22 cellular contexts compared by ENCODE assay signal in genomic region chr3:124883191-124883747, GRCh38. TPM values are rescaled to one million over a fixed set of nuclear protein-coding genes. Genes with fewer than 3 reads are reported as not detected.
DNase-seq lines count a peak whose midpoint lies in the region; ATAC-seq and TF ChIP-seq lines count a peak whose summit lies in the region.
"Had no signal": no experiment of that assay in that cellular context is flagged by ENCODE, and none has a peak within 500 bp of the region (broad histone marks: within the 10 kb centered on the region; RNA-seq: fewer than 3 reads in every experiment).

No MANE protein-coding gene starts in this region.

- H3K27me3 Mint-ChIP-seq in chondrocyte (ENCODE audit: low read depth) (no peaks in the 10 kb centered on the region), nephron (ENCODE audit: low read depth) (peaks cover 49% of the 10 kb centered on the region)

- no peak for TF ChIP-seq CTCF in left ventricle myocardium inferior (IDR thresholded peaks at IDR 0.05; ENCODE audit: borderline replicate concordance)
- TF ChIP-seq CTCF in chondrocyte (IDR thresholded peaks at IDR 0.05), result no peak
- TF ChIP-seq CTCF in nephron (IDR thresholded peaks at IDR 0.05; ENCODE audit: unreplicated experiment in 3 of 3), result no peak
- no peak for TF ChIP-seq CTCF in vagina (IDR thresholded peaks at IDR 0.05)

- no peaks in the 10 kb centered on the region for H3K36me3 ChIP-seq in left ventricle myocardium inferior
- H3K36me3 ChIP-seq in vagina, result no peaks in the 10 kb centered on the region
- H3K36me3 ChIP-seq: spleen, upper lobe of right lung had no signal

- no peaks in the 10 kb centered on the region for H3K9me3 ChIP-seq in left ventricle myocardium inferior (replicated peaks)
- no peaks in the 10 kb centered on the region for H3K9me3 ChIP-seq in vagina
- H3K9me3 ChIP-seq: spleen, upper lobe of right lung had no signal

- ATAC-seq in left cardiac atrium (no peak), HG02884 (IDR thresholded peaks at IDR 0.05; ENCODE audit: unreplicated experiment) (no peak), GM21528 (IDR thresholded peaks at IDR 0.05; ENCODE audit: low FRiP score, unreplicated experiment) (no peak)
- ATAC-seq: activated naive CD8-positive, alpha-beta T cell treated with anti-CD3 and anti-CD28 coated beads, Interleukin-2, amount 50 U/mL, for 24 hours; stimulated activated memory B cell treated with anti-CD40 and anti-IgM and Interleukin-4, amounts not matched to agents 10 μg/mL and 1 μg/mL and 100 μg/mL, for 72 hours; upper lobe of right lung had no signal

- peak overlapping the region; percentile 89 for H3K27ac Mint-ChIP-seq in chondrocyte (ENCODE audit: unreplicated experiment)
- H3K27ac Mint-ChIP-seq in nephron, result peak overlapping the region in 1 of 3 experiments; percentile 63
- H3K27ac Mint-ChIP-seq: activated naive CD8-positive, alpha-beta T cell treated with anti-CD3 and anti-CD28 coated beads, Interleukin-2, amount 50 U/mL, for 24 hours; stimulated activated memory B cell treated with anti-CD40 and anti-IgM and Interleukin-4, amounts not matched to agents 10 μg/mL and 1 μg/mL and 100 μg/mL, for 72 hours had no signal

- H3K27me3 ChIP-seq in left ventricle myocardium inferior (ENCODE audit: low read depth) (no peaks in the 10 kb centered on the region), vagina (no peaks in the 10 kb centered on the region)
- H3K27me3 ChIP-seq: upper lobe of right lung had no signal

- TF ChIP-seq POLR2A in vagina (IDR thresholded peaks at IDR 0.05), result no peak

- H3K4me3 Mint-ChIP-seq in chondrocyte (ENCODE audit: unreplicated experiment) (peak overlapping the region; percentile 39), nephron (peak overlapping the region; percentile 60 to 78 (median 73))
- H3K4me3 Mint-ChIP-seq: activated naive CD8-positive, alpha-beta T cell treated with anti-CD3 and anti-CD28 coated beads, Interleukin-2, amount 50 U/mL, for 24 hours; stimulated activated memory B cell treated with anti-CD40 and anti-IgM and Interleukin-4, amounts not matched to agents 10 μg/mL and 1 μg/mL and 100 μg/mL, for 72 hours had no signal

- H3K4me1 Mint-ChIP-seq in chondrocyte (ENCODE audit: low read depth) (peaks cover 63% of the 10 kb centered on the region), nephron (peaks cover 45% of the 10 kb centered on the region)

- H3K9me3 Mint-ChIP-seq in chondrocyte (ENCODE audit: low read depth), result no peaks in the 10 kb centered on the region
- H3K9me3 Mint-ChIP-seq in nephron, result no peaks in the 10 kb centered on the region
- H3K9me3 Mint-ChIP-seq: activated naive CD8-positive, alpha-beta T cell treated with anti-CD3 and anti-CD28 coated beads, Interleukin-2, amount 50 U/mL, for 24 hours; stimulated activated memory B cell treated with anti-CD40 and anti-IgM and Interleukin-4, amounts not matched to agents 10 μg/mL and 1 μg/mL and 100 μg/mL, for 72 hours had no signal

- no peak for DNase-seq in left ventricle myocardium inferior
- DNase-seq in left cardiac atrium, result no peak
- DNase-seq in chondrocyte (ENCODE audit: low spot score), result no peak
- DNase-seq in vagina (ENCODE audit: extremely low spot score in 2 of 2), result no peak
- no peak for DNase-seq in cortex of kidney (lab: John Stamatoyannopoulos, UW)
- DNase-seq: activated naive CD8-positive, alpha-beta T cell treated with anti-CD3 and anti-CD28 coated beads, Interleukin-2, amount 50 U/mL, for 24 hours; DND-41; head of caudate nucleus; kidney glomerular epithelial cell; NCI-H1105 treated with DMSO at 0.1 percent for 48 hours; NCI-H82; spleen; upper lobe of right lung had no signal

- intact Hi-C loops in left ventricle myocardium inferior (cut with micrococcal nuclease) (no loop called here), left cardiac atrium (cut with DNase I) (loop anchor here in 1 of 2 donors (10.0 kb wide), 1 partner anchor 48 kb away; no protein-coding TSS in a partner anchor), vagina (cut with DNase I) (no loop called here)

- H3K4me1 ChIP-seq in left ventricle myocardium inferior (peaks cover 78% of the 10 kb centered on the region), vagina (peaks cover 84% of the 10 kb centered on the region)

- H3K36me3 Mint-ChIP-seq in chondrocyte (ENCODE audit: low read depth), result peaks cover 5% of the 10 kb centered on the region
- no peaks in the 10 kb centered on the region for H3K36me3 Mint-ChIP-seq in nephron (ENCODE audit: low read depth)
- H3K36me3 Mint-ChIP-seq: stimulated activated memory B cell treated with anti-CD40 and anti-IgM and Interleukin-4, amounts not matched to agents 10 μg/mL and 1 μg/mL and 100 μg/mL, for 72 hours had no signal

- peak overlapping the region; percentile 24 for H3K27ac ChIP-seq in left ventricle myocardium inferior (replicated peaks)
- peak overlapping the region; percentile 95 for H3K27ac ChIP-seq in vagina
- H3K27ac ChIP-seq: HL-60, KMS-11, parathyroid adenoma, spleen, upper lobe of right lung, VCaP had no signal

- H3K4me3 ChIP-seq in left ventricle myocardium inferior, result no peak overlapping the region
- no peak overlapping the region for H3K4me3 ChIP-seq in vagina
- H3K4me3 ChIP-seq: spleen, upper lobe of right lung had no signal

RNA-seq across cellular contexts. Expression of gene ITGB5, which starts 3.9 kb away (rescaled TPM):
- 122 TPM for total RNA-seq in left ventricle myocardium inferior
- total RNA-seq in left cardiac atrium, result 100 to 1,000 TPM in 1 of 2 donors, 10 to 100 TPM in 1; 86.1 to 119 TPM
- total RNA-seq in chondrocyte, result 498 to 625 TPM (median 501 TPM) in 3 replicates
- 156 TPM for total RNA-seq in vagina

RNA-seq across cellular contexts. Expression of gene MUC13, which starts 51.3 kb away (rescaled TPM):
- 0.08 TPM for total RNA-seq in left ventricle myocardium inferior
- not detected for total RNA-seq in left cardiac atrium
- total RNA-seq in chondrocyte, result not detected in 3 replicates
- total RNA-seq in vagina, result not detected
- total RNA-seq: esophagus mucosa, upper lobe of right lung had no signal
